19 cellular contexts compared by ENCODE assay signal in genomic region chr12:71208053-71208685, GRCh38. TPM values are rescaled to one million over a fixed set of nuclear protein-coding genes. Genes with fewer than 3 reads are reported as not detected.
A peak's percentile ranks its signal among the peaks of the same experiment; 100 is the strongest.
DNase-seq lines count a peak whose midpoint lies in the region; ATAC-seq, FAIRE-seq and TF ChIP-seq lines count a peak whose summit lies in the region.
"Had no signal": no experiment of that assay in that cellular context is flagged by ENCODE, and none has a peak within 500 bp of the region (broad histone marks: within the 10 kb centered on the region; RNA-seq: fewer than 3 reads in every experiment).

No MANE protein-coding gene starts in this region.

- no peaks in the 10 kb centered on the region for H3K4me1 Mint-ChIP-seq in neural progenitor cell

- no peaks in the 10 kb centered on the region; the same call in 1 of the 2 replicates for H3K9me3 ChIP-seq in K562 (replicated peaks; ENCODE audit: control insufficient read depth, insufficient read depth, low read depth, low read length)
- peaks cover 39% of the 10 kb centered on the region for H3K9me3 ChIP-seq in neural progenitor cell (ENCODE audit: low read depth)

- intact Hi-C loops in K562 (cut with micrococcal nuclease) = no loop called here

- no peak for TF ChIP-seq RAD21 in K562 (CRISPR knock-in tag; conservative IDR thresholded peaks at IDR 0.05 in 1 of 2, IDR thresholded peaks at IDR 0.05 in 1 of 2)

- TF ChIP-seq CTCF in K562 (IDR thresholded peaks at IDR 0.05 in 2 of 3, conservative IDR thresholded peaks at IDR 0.05 in 1 of 3; ENCODE audit: insufficient read depth in 2 of 3, low read depth in 1 of 3, low read length in 3 of 3) = no peak
- no peak for TF ChIP-seq CTCF in neural progenitor cell (IDR thresholded peaks at IDR 0.05)

- no peak overlapping the region for H3K4me3 ChIP-seq in Jurkat, Clone E6-1 (ENCODE audit: low read length)
- no peak overlapping the region for H3K4me3 ChIP-seq in K562
- no peak overlapping the region for H3K4me3 ChIP-seq in neural progenitor cell

- no peaks in the 10 kb centered on the region for H3F3A ChIP-seq in neural progenitor cell (ENCODE audit: low read depth)

- BruUV-seq in K562 (replicated peaks; lab: Mats Ljungman, UMichigan) = no TSS peak

- H2AFZ ChIP-seq in K562 (ENCODE audit: low read depth, low read length) (no peak overlapping the region), neural progenitor cell (replicated peaks) (no peak overlapping the region)

- FAIRE-seq in K562 (lab: Jason Lieb, UNC) = peak; percentile 63
- FAIRE-seq: GM12891, H54 had no signal

- WGBS in K562 (ENCODE audit: insufficient coverage, low coverage, missing lambda C conversion rate) = 8% methylated on average over 1 of the region's 1 CpG

- POLR2A ChIA-PET in K562 (lab: Yijun Ruan, JAX) = no interaction called here

- in situ Hi-C loops in K562 (cut with MboI) = no loop called here

- H3K27me3 ChIP-seq in K562 (ENCODE audit: control insufficient read depth in 2 of 2, insufficient read depth in 2 of 2, low read length in 2 of 2) = no peaks in the 10 kb centered on the region
- no peaks in the 10 kb centered on the region for H3K27me3 ChIP-seq in neural progenitor cell

- H3K36me3 Mint-ChIP-seq in neural progenitor cell = no peaks in the 10 kb centered on the region

- no peak for ATAC-seq in K562

- H3K27ac Mint-ChIP-seq in neural progenitor cell = no peak overlapping the region
- H3K27ac Mint-ChIP-seq: T-helper 1 cell treated with Interleukin-12 subunit alpha and Interleukin-12 subunit beta and Interleukin-4 antibody, amounts not matched to agents 30 μg/mL and 1 μg/mL, for 36 hours had no signal

- no peaks in the 10 kb centered on the region for H3K27me3 Mint-ChIP-seq in neural progenitor cell (ENCODE audit: insufficient read depth, low read depth)

- DNase-seq in NCI-H82 (lab: John Stamatoyannopoulos, UW) (peak; percentile 32), NCI-H82 treated with DMSO at 0.1 percent for 48 hours (lab: John Stamatoyannopoulos, UW; ENCODE audit: unreplicated experiment) (no peak), K562 (ENCODE audit: extremely low read depth in 1 of 4, low spot score in 3 of 4) (no peak), neural progenitor cell (ENCODE audit: low spot score) (peak; percentile 35), cerebellar nuclear complex (lab: John Stamatoyannopoulos, UW) (no peak), 8988T (no peak), NCI-H2029 treated with DMSO at 0.1 percent for 48 hours (lab: John Stamatoyannopoulos, UW) (no peak)
- DNase-seq in Jurkat, Clone E6-1 (ENCODE audit: low read depth, low spot score) = peak; percentile 6
- DNase-seq: Calu3, DND-41, GF-D8, Kasumi-1, NCI-H1105 treated with DMSO at 0.1 percent for 48 hours, NCI-H1694 treated with DMSO at 0.1 percent for 48 hours, RPMI8226, SIG-M5 had no signal

- H3K36me3 ChIP-seq in K562 (ENCODE audit: control insufficient read depth, insufficient read depth, low read length) = no peaks in the 10 kb centered on the region
- H3K36me3 ChIP-seq in neural progenitor cell = no peaks in the 10 kb centered on the region

- H4K20me1 ChIP-seq in K562 (replicated peaks; ENCODE audit: control insufficient read depth, insufficient read depth, low read length) (no peaks in the 10 kb centered on the region), neural progenitor cell (ENCODE audit: low read depth) (no peaks in the 10 kb centered on the region)

- H3K9me3 Mint-ChIP-seq in neural progenitor cell = peaks cover 32% of the 10 kb centered on the region

- H3K9ac ChIP-seq in K562 (ENCODE audit: insufficient read depth in 1 of 2, low read depth in 2 of 2, low read length in 2 of 2) (no peak overlapping the region), neural progenitor cell (no peak overlapping the region)

- TF ChIP-seq EP300 in K562 (IDR thresholded peaks at IDR 0.05; ENCODE audit: low read length) = no peak

- no peak overlapping the region for H3K4me3 Mint-ChIP-seq in neural progenitor cell
- H3K4me3 Mint-ChIP-seq: T-helper 1 cell treated with Interleukin-12 subunit alpha and Interleukin-12 subunit beta and Interleukin-4 antibody, amounts not matched to agents 30 μg/mL and 1 μg/mL, for 36 hours had no signal

- H3K4me2 ChIP-seq in K562 (ENCODE audit: insufficient read depth, low read length) (no peak overlapping the region), neural progenitor cell (no peak overlapping the region)

- H3K4me1 ChIP-seq in K562 (replicated peaks in 1 of 2; ENCODE audit: control insufficient read depth in 2 of 2, insufficient read depth in 2 of 2, low read length in 2 of 2) (no peaks in the 10 kb centered on the region), neural progenitor cell (no peaks in the 10 kb centered on the region)

- H3K27ac ChIP-seq in K562 (ENCODE audit: extremely low read depth, low read depth, low read length) = no peak overlapping the region
- H3K27ac ChIP-seq in neural progenitor cell = no peak overlapping the region

- no peaks in the 10 kb centered on the region for H3K9me1 ChIP-seq in K562 (ENCODE audit: control insufficient read depth, insufficient read depth, low read length)

- H3K79me2 ChIP-seq in K562 (ENCODE audit: control insufficient read depth, insufficient read depth, low read length) = no peaks in the 10 kb centered on the region
- no peaks in the 10 kb centered on the region for H3K79me2 ChIP-seq in neural progenitor cell (ENCODE audit: low read depth)

- no peak for TF ChIP-seq POLR2A in K562 (conservative IDR thresholded peaks at IDR 0.05)

- CTCF ChIA-PET in K562 (lab: Yijun Ruan, JAX; ENCODE audit: low intra/inter-chr PET ratio) = no interaction called here

TF ChIP-seq in K562, 482 proteins besides CTCF, POLR2A, EP300 and RAD21:
- TF ChIP-seq ZFP36 (IDR thresholded peaks at IDR 0.05; ENCODE audit: low read depth, low read length, partially characterized antibody) = peak; percentile 53
- TF ChIP-seq ZNF444 (CRISPR knock-in tag; IDR thresholded peaks at IDR 0.05) = no peak

RNA-seq across cellular contexts. Expression of gene TSPAN8, which starts 50.4 kb away (rescaled TPM):
- polyA plus RNA-seq in Jurkat, Clone E6-1 (2012; ENCODE audit: insufficient read depth, insufficient read length) = not detected
- not detected in 2 replicates for total RNA-seq in K562 (2011; cell fraction: chromatin; rRNA removed; ENCODE audit: low replicate concordance)
- total RNA-seq in K562 (2011; cell fraction: nucleolus; rRNA removed) = not detected in 2 replicates
- total RNA-seq in K562 (2011; cell fraction: nucleoplasm; rRNA removed) = not detected in 2 replicates
- not detected in 2 replicates for total RNA-seq in K562 (2014; rRNA removed)
- 0.16 and 0.22 TPM in 2 replicates for total RNA-seq in K562 (2014; rRNA removed; fragmentation: Illumina TruSeq; extraction: Trizol)
- 0.25 and 0.41 TPM in 2 replicates for total RNA-seq in K562 (2015; rRNA removed; fragmentation: Illumina TruSeq; extraction: Trizol)
- 0.31 and 0.67 TPM in 2 replicates for total RNA-seq in K562 (2021)
- polyA plus RNA-seq in K562 (2011; rRNA removed) = 0.11 TPM in 1 of 2 replicates, not detected in the other
- polyA plus RNA-seq in K562 (2011; cell fraction: cytosol; rRNA removed) = 0.06 TPM in 1 of 2 replicates, not detected in the other
- polyA plus RNA-seq in K562 (2011; cell fraction: nucleus; rRNA removed) = not detected in 2 replicates
- 0.14 and 0.25 TPM in 2 replicates for polyA plus RNA-seq in K562 (2012)
- polyA plus RNA-seq in K562 (2014; fragmentation: Illumina TruSeq; extraction: Trizol) = 0.21 TPM in 1 of 2 replicates, not detected in the other
- polyA plus RNA-seq in K562 (2014; fragmentation: Nextera tagmentation; extraction: Ambion mirVana) = under 1 TPM; 0.55 TPM
- not detected in 2 replicates for polyA plus RNA-seq in K562 (2014; rRNA removed)
- not detected in 2 replicates for polyA minus RNA-seq in K562 (2011; rRNA and poly(A)+ RNA removed)
- 1.4 TPM in 1 of 2 replicates, not detected in the other for polyA minus RNA-seq in K562 (2011; cell fraction: cytosol; rRNA and poly(A)+ RNA removed)
- polyA minus RNA-seq in K562 (2011; cell fraction: nucleus; rRNA and poly(A)+ RNA removed) = 0.67 TPM in 1 of 2 replicates, not detected in the other
- total RNA-seq in neural progenitor cell (ENCODE audit: low replicate concordance) = not detected in 2 replicates

Comparison
In these comparisons a context has a peak if more than half of its experiments do, and no peak if none do; other contexts are left out.
1. DNase-seq: peak in NCI-H82 (single experiment), Jurkat, Clone E6-1 (single experiment) and neural progenitor cell (single experiment); none in NCI-H82 treated with DMSO at 0.1 percent for 48 hours (single experiment), K562 (0 of 4), cerebellar nuclear complex (0 of 2), 8988T (single experiment) and NCI-H2029 treated with DMSO at 0.1 percent for 48 hours (single experiment).